8 cellular contexts compared by ENCODE assay signal in genomic region chr1:222464841-222465210, GRCh38.
DNase-seq lines count a peak whose midpoint lies in the region; ATAC-seq lines count a peak whose summit lies in the region.

No MANE protein-coding gene starts in this region.

- DNase-seq in NCI-H345 (lab: John Stamatoyannopoulos, UW) (peak; percentile 11), NCI-H345 treated with DMSO at 0.1 percent for 48 hours (lab: John Stamatoyannopoulos, UW; ENCODE audit: unreplicated experiment) (no peak), NOMO-1 treated with dmso at 0.1 percent for 144 hours (lab: John Stamatoyannopoulos, UW; ENCODE audit: unreplicated experiment) (peak; percentile 32), epithelial cell of prostate (ENCODE audit: low read depth, low spot score) (no peak)
- peak; percentile 63 for DNase-seq in activated CD8-positive, alpha-beta memory T cell treated with anti-CD3 and anti-CD28 coated beads, Interleukin-2, amount 50 U/mL, for 4 hours
- DNase-seq in stimulated activated effector memory CD8-positive, alpha-beta T cell treated with anti-CD3 and anti-CD28 coated beads, Interleukin-12 subunit alpha, Interleukin-12 subunit beta, amount 100 ng/mL, for 72 hours (ENCODE audit: low spot score in 2 of 2): peak; percentile 28 to 78

- H3K36me3 ChIP-seq in muscle layer of duodenum (ENCODE audit: control insufficient read depth in 1 of 2, insufficient read depth in 2 of 2, low read length in 2 of 2): no peaks in the 10 kb centered on the region

- no peaks in the 10 kb centered on the region for H3K27me3 ChIP-seq in muscle layer of duodenum (ENCODE audit: low read depth, low read length)

- H3K4me3 ChIP-seq in muscle layer of duodenum (ENCODE audit: low read depth in 1 of 2, low read length in 2 of 2): peak overlapping the region; percentile 55 to 63

- peak overlapping the region; percentile 92 for H3K27ac Mint-ChIP-seq in stimulated activated effector memory CD8-positive, alpha-beta T cell treated with anti-CD3 and anti-CD28 coated beads, Interleukin-12 subunit alpha, Interleukin-12 subunit beta, amount 100 ng/mL, for 72 hours

- H3K4me1 ChIP-seq in muscle layer of duodenum (ENCODE audit: control insufficient read depth in 1 of 2, insufficient read depth in 2 of 2, low read length in 2 of 2): peaks cover 0 to 4% of the 10 kb centered on the region in 2 donors

- peaks cover 7% of the 10 kb centered on the region for H3K4me1 Mint-ChIP-seq in stimulated activated effector memory CD8-positive, alpha-beta T cell treated with anti-CD3 and anti-CD28 coated beads, Interleukin-12 subunit alpha, Interleukin-12 subunit beta, amount 100 ng/mL, for 72 hours

- no peaks in the 10 kb centered on the region for H3K9me3 ChIP-seq in muscle layer of duodenum (ENCODE audit: control insufficient read depth in 1 of 2, low read length in 2 of 2)

- H3K9me3 Mint-ChIP-seq in stimulated activated effector memory CD8-positive, alpha-beta T cell treated with anti-CD3 and anti-CD28 coated beads, Interleukin-12 subunit alpha, Interleukin-12 subunit beta, amount 100 ng/mL, for 72 hours: no peaks in the 10 kb centered on the region

- peaks cover 13% of the 10 kb centered on the region for H3K36me3 Mint-ChIP-seq in stimulated activated effector memory CD8-positive, alpha-beta T cell treated with anti-CD3 and anti-CD28 coated beads, Interleukin-12 subunit alpha, Interleukin-12 subunit beta, amount 100 ng/mL, for 72 hours

- peak overlapping the region; percentile 67 for H3K4me3 Mint-ChIP-seq in stimulated activated effector memory CD8-positive, alpha-beta T cell treated with anti-CD3 and anti-CD28 coated beads, Interleukin-12 subunit alpha, Interleukin-12 subunit beta, amount 100 ng/mL, for 72 hours

- H3K27ac ChIP-seq in epithelial cell of prostate: peak overlapping the region; percentile 56
- H3K27ac ChIP-seq in muscle layer of duodenum (ENCODE audit: low read length): no peak overlapping the region

- ATAC-seq in HG03135 (IDR thresholded peaks at IDR 0.05; ENCODE audit: unreplicated experiment): peak; percentile 17
- peak; percentile 48 for ATAC-seq in stimulated activated effector memory CD8-positive, alpha-beta T cell treated with anti-CD3 and anti-CD28 coated beads, Interleukin-12 subunit alpha, Interleukin-12 subunit beta, amount 100 ng/mL, for 72 hours

Comparison
In these comparisons a context has a peak if more than half of its experiments do, and no peak if none do; other contexts are left out.
1. DNase-seq: peak in NCI-H345 (single experiment), NOMO-1 treated with dmso at 0.1 percent for 144 hours (single experiment), activated CD8-positive, alpha-beta memory T cell treated with anti-CD3 and anti-CD28 coated beads, Interleukin-2, amount 50 U/mL, for 4 hours (single experiment) and stimulated activated effector memory CD8-positive, alpha-beta T cell treated with anti-CD3 and anti-CD28 coated beads, Interleukin-12 subunit alpha, Interleukin-12 subunit beta, amount 100 ng/mL, for 72 hours (2 of 2); none in NCI-H345 treated with DMSO at 0.1 percent for 48 hours (single experiment) and epithelial cell of prostate (single experiment).